14 cellular contexts compared by ENCODE assay signal in genomic region chr1:244173240-244173639, GRCh38.
DNase-seq lines count a peak whose midpoint lies in the region; ATAC-seq and TF ChIP-seq lines count a peak whose summit lies in the region.
"Had no signal": no experiment of that assay in that cellular context is flagged by ENCODE, and none has a peak within 500 bp of the region (broad histone marks: within the 10 kb centered on the region; RNA-seq: fewer than 3 reads in every experiment).

No MANE protein-coding gene starts in this region.

- no peak for DNase-seq in IMR-90
- DNase-seq in left lung = no peak
- no peak for DNase-seq in heart right ventricle
- no peak for DNase-seq in psoas muscle
- DNase-seq in NOMO-1 treated with dmso at 0.1 percent for 144 hours (lab: John Stamatoyannopoulos, UW; ENCODE audit: unreplicated experiment) = no peak
- DNase-seq: ACHN; CD4-positive, CD25-positive, alpha-beta regulatory T cell; DMS53; GOT3; H9 had no signal

- H3K4me2 ChIP-seq in IMR-90 (ENCODE audit: low read depth, low read length) = no peak overlapping the region
- H3K4me2 ChIP-seq: BLaER1 treated with 17β-estradiol and CSF1 and Interleukin-3, amounts not matched to agents 10 nM and 100 nM had no signal

- H3K27me3 ChIP-seq in IMR-90 (ENCODE audit: control insufficient read depth, insufficient read depth, low read length) (no peaks in the 10 kb centered on the region), left lung (no peaks in the 10 kb centered on the region), stomach smooth muscle (ENCODE audit: control insufficient read depth in 1 of 2, insufficient read depth in 2 of 2, low read length in 2 of 2) (no peaks in the 10 kb centered on the region), heart right ventricle (peaks cover 0 to 4% (median 0%) of the 10 kb centered on the region in 7 donors), psoas muscle (ENCODE audit: insufficient read depth in 3 of 3, low read length in 2 of 3) (no peaks in the 10 kb centered on the region)
- H3K27me3 ChIP-seq: BLaER1 treated with 17β-estradiol and CSF1 and Interleukin-3, amounts not matched to agents 10 nM and 100 nM had no signal

- no peak overlapping the region for H4K91ac ChIP-seq in IMR-90 (ENCODE audit: insufficient read depth, low read depth, low read length)

- H3K79me1 ChIP-seq in IMR-90 (ENCODE audit: low read depth in 1 of 2, low read length in 2 of 2) = no peaks in the 10 kb centered on the region

- no peak overlapping the region for H3K18ac ChIP-seq in IMR-90 (ENCODE audit: low read depth, low read length)

- no CpG with 5 or more reads among the region's 4 CpGs for WGBS in IMR-90 (ENCODE audit: extremely low coverage in 2 of 2, insufficient read length in 1 of 2), 2 experiments
- 76 to 80% methylated on average over 4 of the region's 4 CpGs for WGBS in heart right ventricle, 2 donors
- 85 to 88% (median 86%) methylated on average over 4 of the region's 4 CpGs for WGBS in psoas muscle, 3 donors

- intact Hi-C loops in IMR-90 (cut with micrococcal nuclease) (no loop called here), left lung (cut with DNase I) (no loop called here), heart right ventricle (cut with DNase I) (loop anchor here in 1 of 10 donors (5.0 kb wide), 1 partner anchor 34 kb away; no protein-coding TSS in a partner anchor), psoas muscle (cut with DNase I) (no loop called here)

- H4K8ac ChIP-seq in IMR-90 (ENCODE audit: low read depth in 2 of 2, low read length in 2 of 2) = no peak overlapping the region

- no peak overlapping the region for H2AFZ ChIP-seq in IMR-90 (replicated peaks; ENCODE audit: low read length, poor library complexity)

- no peak overlapping the region for H3K27ac ChIP-seq in IMR-90 (ENCODE audit: insufficient read depth, low read length)
- H3K27ac ChIP-seq in left lung = no peak overlapping the region
- peak overlapping the region; percentile 32 for H3K27ac ChIP-seq in stomach smooth muscle (ENCODE audit: low read length)
- H3K27ac ChIP-seq in heart right ventricle = no peak overlapping the region
- H3K27ac ChIP-seq in psoas muscle = no peak overlapping the region
- H3K27ac ChIP-seq: BLaER1 treated with 17β-estradiol and CSF1 and Interleukin-3, amounts not matched to agents 10 nM and 100 nM had no signal

- no peak overlapping the region for H2BK120ac ChIP-seq in IMR-90 (ENCODE audit: low read depth, low read length)

- in situ Hi-C loops in IMR-90 (cut with MboI; ENCODE audit: low sequenced_read_pairs) = no loop called here

- no peak overlapping the region for H4K5ac ChIP-seq in IMR-90 (ENCODE audit: low read depth, low read length)

- CTCF ChIA-PET in IMR-90 (lab: Yijun Ruan, JAX) = no interaction called here

- H3K4me1 ChIP-seq in IMR-90 (ENCODE audit: control insufficient read depth, insufficient read depth, low read length) = peaks cover 5% of the 10 kb centered on the region
- H3K4me1 ChIP-seq in left lung = no peaks in the 10 kb centered on the region
- H3K4me1 ChIP-seq in stomach smooth muscle (ENCODE audit: control insufficient read depth, insufficient read depth, low read length) = peaks cover 12% of the 10 kb centered on the region
- H3K4me1 ChIP-seq in heart right ventricle = no peaks in the 10 kb centered on the region
- peaks cover 26% of the 10 kb centered on the region for H3K4me1 ChIP-seq in psoas muscle
- H3K4me1 ChIP-seq: BLaER1 treated with 17β-estradiol and CSF1 and Interleukin-3, amounts not matched to agents 10 nM and 100 nM had no signal

- no TSS peak for BruUV-seq in IMR-90 (replicated peaks; lab: Mats Ljungman, UMichigan)

- ATAC-seq in IMR-90 (ENCODE audit: low read depth) (no peak), SK-N-SH treated with all-trans-retinoic acid at 6 μM for 48 hours (peak; percentile 18), left lung (peak; percentile 78), heart right ventricle (no peak), GM21576 (IDR thresholded peaks at IDR 0.05; ENCODE audit: unreplicated experiment) (no peak), psoas muscle (no peak)

- no peak for TF ChIP-seq POLR2A in IMR-90 (IDR thresholded peaks at IDR 0.05; ENCODE audit: low read depth, low read length)

- H4K20me1 ChIP-seq in IMR-90 (ENCODE audit: insufficient read depth, low read length) = no peaks in the 10 kb centered on the region
- H4K20me1 ChIP-seq: BLaER1 treated with 17β-estradiol and CSF1 and Interleukin-3, amounts not matched to agents 10 nM and 100 nM had no signal

- H3K9me3 ChIP-seq in IMR-90 (ENCODE audit: control insufficient read depth, insufficient read depth, low read length) = no peaks in the 10 kb centered on the region
- no peaks in the 10 kb centered on the region for H3K9me3 ChIP-seq in left lung
- no peaks in the 10 kb centered on the region for H3K9me3 ChIP-seq in stomach smooth muscle (ENCODE audit: control insufficient read depth in 2 of 2, low read length in 2 of 2)
- H3K9me3 ChIP-seq in heart right ventricle = no peaks in the 10 kb centered on the region
- H3K9me3 ChIP-seq in psoas muscle = no peaks in the 10 kb centered on the region
- H3K9me3 ChIP-seq: BLaER1 treated with 17β-estradiol and CSF1 and Interleukin-3, amounts not matched to agents 10 nM and 100 nM had no signal

- 0 out of 3 replicates have a peak overlapping the region, but pooled peaks have one; percentile 31 for H2BK15ac ChIP-seq in IMR-90 (ENCODE audit: low read depth, low read length)

- H3K36me3 ChIP-seq in IMR-90 (ENCODE audit: control insufficient read depth, insufficient read depth, low read length) (no peaks in the 10 kb centered on the region), left lung (no peaks in the 10 kb centered on the region), stomach smooth muscle (ENCODE audit: control insufficient read depth in 2 of 2, insufficient read depth in 2 of 2, low read length in 2 of 2) (no peaks in the 10 kb centered on the region), heart right ventricle (no peaks in the 10 kb centered on the region), psoas muscle (ENCODE audit: insufficient read depth in 1 of 2, low read depth in 1 of 2) (no peaks in the 10 kb centered on the region)
- H3K36me3 ChIP-seq: BLaER1 treated with 17β-estradiol and CSF1 and Interleukin-3, amounts not matched to agents 10 nM and 100 nM had no signal

- no peak overlapping the region for H3K56ac ChIP-seq in IMR-90 (ENCODE audit: extremely low read depth, insufficient read depth, low read length)

- no peak for TF ChIP-seq RAD21 in IMR-90 (IDR thresholded peaks at IDR 0.05; ENCODE audit: low read length)

- dilution Hi-C loops in IMR-90 (cut with HindIII; ENCODE audit: low sequenced_read_pairs, unreplicated experiment) = no loop called here

- no peak overlapping the region for H3K9ac ChIP-seq in IMR-90 (ENCODE audit: low read depth, low read length)
- H3K9ac ChIP-seq in stomach smooth muscle (ENCODE audit: low read length in 2 of 2) = no peak overlapping the region
- H3K9ac ChIP-seq: BLaER1 treated with 17β-estradiol and CSF1 and Interleukin-3, amounts not matched to agents 10 nM and 100 nM had no signal

- no peak overlapping the region for H3K23ac ChIP-seq in IMR-90 (ENCODE audit: low read depth, low read length)

- H2BK20ac ChIP-seq in IMR-90 (ENCODE audit: low read depth, low read length) = 0 out of 2 replicates have a peak overlapping the region, but pooled peaks have one; percentile 39

- peaks cover 5% of the 10 kb centered on the region for H3K9me1 ChIP-seq in IMR-90 (ENCODE audit: insufficient read depth, low read length)

- 0 out of 2 replicates have a peak overlapping the region, but pooled peaks have one; percentile 37 for H3K14ac ChIP-seq in IMR-90 (replicated peaks; ENCODE audit: low read depth, low read length)

- no peak overlapping the region; the same call in 1 of the 2 replicates for H3K4ac ChIP-seq in IMR-90 (ENCODE audit: low read depth, low read length)

- POLR2A ChIA-PET in IMR-90 (lab: Charles Lee; ENCODE audit: unreplicated experiment) = no interaction called here

- no peak overlapping the region for H2BK5ac ChIP-seq in IMR-90 (ENCODE audit: low read depth, low read length, poor library complexity, severe bottlenecking)

- no peak for TF ChIP-seq CTCF in IMR-90 (conservative IDR thresholded peaks at IDR 0.05; ENCODE audit: low read depth, low read length)
- no peak for TF ChIP-seq CTCF in left lung (IDR thresholded peaks at IDR 0.05)
- TF ChIP-seq CTCF in heart right ventricle (IDR thresholded peaks at IDR 0.05) = no peak
- no peak for TF ChIP-seq CTCF in psoas muscle (IDR thresholded peaks at IDR 0.05)

- H3K4me3 ChIP-seq in IMR-90 (ENCODE audit: insufficient read depth, low read depth, low read length) = no peak overlapping the region
- H3K4me3 ChIP-seq in left lung = no peak overlapping the region
- H3K4me3 ChIP-seq in stomach smooth muscle (ENCODE audit: low read length in 2 of 2) = no peak overlapping the region
- H3K4me3 ChIP-seq in heart right ventricle = no peak overlapping the region
- no peak overlapping the region for H3K4me3 ChIP-seq in psoas muscle
- H3K4me3 ChIP-seq: BLaER1 treated with 17β-estradiol and CSF1 and Interleukin-3, amounts not matched to agents 10 nM and 100 nM had no signal

- H2AK9ac ChIP-seq in IMR-90 (replicated peaks; ENCODE audit: low read depth, low read length, poor library complexity) = no peak overlapping the region

- no peak overlapping the region for H2AK5ac ChIP-seq in IMR-90 (ENCODE audit: low read depth, low read length)

TF ChIP-seq in IMR-90, 13 proteins besides CTCF, POLR2A, EP300 and RAD21:
- no peak for TF ChIP-seq RCOR1 (IDR thresholded peaks at IDR 0.05; ENCODE audit: insufficient replicate concordance, low read length)
- no peak for TF ChIP-seq FOS (IDR thresholded peaks at IDR 0.05; ENCODE audit: low read depth, low read length)
- TF ChIP-seq CHD1 (IDR thresholded peaks at IDR 0.05; ENCODE audit: low read depth, low read length) = no peak
- no peak for TF ChIP-seq MXI1 (IDR thresholded peaks at IDR 0.05; ENCODE audit: borderline replicate concordance, low read depth, low read length)
- no peak for TF ChIP-seq MAFK (IDR thresholded peaks at IDR 0.05; ENCODE audit: low read depth, low read length)

TF ChIP-seq in SK-N-SH treated with all-trans-retinoic acid at 6 μM for 48 hours, 23 proteins besides CTCF, POLR2A, EP300 and RAD21 (continues in another document):
- TF ChIP-seq PATZ1 (CRISPR knock-in tag; IDR thresholded peaks at IDR 0.05; ENCODE audit: borderline replicate concordance) = no peak
- no peak for TF ChIP-seq BACH2 (CRISPR knock-in tag; IDR thresholded peaks at IDR 0.05; ENCODE audit: borderline replicate concordance)

Comparison
In these comparisons a context has a peak if more than half of its experiments do, and no peak if none do; other contexts are left out.
1. ATAC-seq: peak in SK-N-SH treated with all-trans-retinoic acid at 6 μM for 48 hours (single experiment) and left lung (single experiment); none in IMR-90 (single experiment), heart right ventricle (0 of 8), GM21576 (single experiment) and psoas muscle (0 of 4).